13 cellular contexts compared by ENCODE assay signal in genomic region chr20:62587757-62588402, GRCh38. TPM values are rescaled to one million over a fixed set of nuclear protein-coding genes. Genes with fewer than 3 reads are reported as not detected.
A peak's percentile ranks its signal among the peaks of the same experiment; 100 is the strongest.
DNase-seq lines count a peak whose midpoint lies in the region; TF ChIP-seq lines count a peak whose summit lies in the region.
"Had no signal": no experiment of that assay in that cellular context is flagged by ENCODE, and none has a peak within 500 bp of the region (broad histone marks: within the 10 kb centered on the region; RNA-seq: fewer than 3 reads in every experiment).

No MANE protein-coding gene starts in this region.

- H3K27ac ChIP-seq in neural progenitor cell (no peak overlapping the region), spleen (peak overlapping the region in 1 of 8 donors; percentile 18)
- H3K27ac ChIP-seq: left lung, prostate gland, tibial nerve had no signal

- TF ChIP-seq EP300 in Ishikawa (IDR thresholded peaks at IDR 0.05; ENCODE audit: borderline replicate concordance) = no peak

- H3K27me3 ChIP-seq in adipocyte (replicated peaks; ENCODE audit: control insufficient read depth, insufficient read depth, low read length) = peaks cover 29% of the 10 kb centered on the region
- H3K27me3 ChIP-seq in neural progenitor cell = no peaks in the 10 kb centered on the region
- peaks cover 0 to 73% (median 13%) of the 10 kb centered on the region in 7 donors for H3K27me3 ChIP-seq in spleen (replicated peaks in 1 of 7)
- H3K27me3 ChIP-seq: BE2C had no signal

- no peak for TF ChIP-seq POLR2A in spleen (IDR thresholded peaks at IDR 0.05)

- H3K4me3 Mint-ChIP-seq in neural progenitor cell = no peak overlapping the region

- no peaks in the 10 kb centered on the region for H3K9me3 Mint-ChIP-seq in neural progenitor cell

- no peak for TF ChIP-seq RAD21 in Ishikawa (IDR thresholded peaks at IDR 0.05; ENCODE audit: low read depth)

- H3K9me3 ChIP-seq in adipocyte (ENCODE audit: control insufficient read depth, low read length) (no peaks in the 10 kb centered on the region), neural progenitor cell (ENCODE audit: low read depth) (no peaks in the 10 kb centered on the region), spleen (no peaks in the 10 kb centered on the region)
- H3K9me3 ChIP-seq: BE2C, left lung, prostate gland, tibial nerve had no signal

- no peaks in the 10 kb centered on the region for H3K36me3 ChIP-seq in adipocyte (ENCODE audit: control insufficient read depth, insufficient read depth, low read length, severe bottlenecking)
- H3K36me3 ChIP-seq in neural progenitor cell = no peaks in the 10 kb centered on the region
- H3K36me3 ChIP-seq in spleen = no peaks in the 10 kb centered on the region
- H3K36me3 ChIP-seq: BE2C, left lung, prostate gland, tibial nerve had no signal

- peaks cover 18% of the 10 kb centered on the region for H3K27me3 Mint-ChIP-seq in neural progenitor cell (ENCODE audit: insufficient read depth, low read depth)

- H3K4me1 ChIP-seq in adipocyte (ENCODE audit: control insufficient read depth, insufficient read depth, low read length) (peaks cover 25% of the 10 kb centered on the region), neural progenitor cell (no peaks in the 10 kb centered on the region), spleen (peaks cover 0 to 16% (median 5%) of the 10 kb centered on the region in 6 donors)
- H3K4me1 ChIP-seq: BE2C, prostate gland had no signal

- peak; percentile 5 for DNase-seq in activated naive CD4-positive, alpha-beta T cell treated with Interleukin-2 at 50 U/mL for 16 hours
- DNase-seq in activated naive CD4-positive, alpha-beta T cell treated with anti-CD3 and anti-CD28 coated beads, Interleukin-2, amount 50 U/mL, for 16 hours = no peak
- DNase-seq in adipocyte (ENCODE audit: low read depth) (peak; percentile 26), neural progenitor cell (ENCODE audit: low spot score) (peak; percentile 82), anterior cingulate cortex (lab: John Stamatoyannopoulos, UW) (no peak), spleen (no peak), NCI-H510A (lab: John Stamatoyannopoulos, UW) (no peak)
- DNase-seq: BE2C, NCI-H2107 had no signal

- intact Hi-C loops in spleen (cut with DNase I; ENCODE audit: low total_unique reads) = no loop called here

- H3K9ac ChIP-seq in adipocyte (ENCODE audit: low read length) = no peak overlapping the region
- no peak overlapping the region for H3K9ac ChIP-seq in neural progenitor cell

- no peaks in the 10 kb centered on the region for H3F3A ChIP-seq in neural progenitor cell (ENCODE audit: low read depth)

- H3K4me1 Mint-ChIP-seq in neural progenitor cell = peaks cover 5% of the 10 kb centered on the region

- H3K4me3 ChIP-seq in adipocyte (ENCODE audit: low read length) (no peak overlapping the region), neural progenitor cell (no peak overlapping the region), spleen (no peak overlapping the region)
- H3K4me3 ChIP-seq: left lung, prostate gland, tibial nerve had no signal

- peaks cover 9% of the 10 kb centered on the region for H4K20me1 ChIP-seq in neural progenitor cell (ENCODE audit: low read depth)

- WGBS in spleen, 5 donors = 37 to 58% (median 47%) methylated on average over 12 to 20 of the region's 20 CpGs

- H2AFZ ChIP-seq in neural progenitor cell (replicated peaks) = no peak overlapping the region

- no peak overlapping the region for H3K4me2 ChIP-seq in neural progenitor cell

- H3K27ac Mint-ChIP-seq in neural progenitor cell = no peak overlapping the region

- no peaks in the 10 kb centered on the region for H3K36me3 Mint-ChIP-seq in neural progenitor cell

- no peak for TF ChIP-seq CTCF in neural progenitor cell (IDR thresholded peaks at IDR 0.05)
- TF ChIP-seq CTCF in spleen (IDR thresholded peaks at IDR 0.05 in 8 of 11, conservative IDR thresholded peaks at IDR 0.05 in 3 of 11) = no peak

- H3K79me2 ChIP-seq in neural progenitor cell (ENCODE audit: low read depth) = no peaks in the 10 kb centered on the region

TF ChIP-seq in Ishikawa, 13 proteins besides CTCF, POLR2A, EP300 and RAD21:
- peak; percentile 66; the same call in 1 of the 2 replicates for TF ChIP-seq ZBTB7A (IDR thresholded peaks at IDR 0.05; ENCODE audit: low read depth)
- no peak for TF ChIP-seq NFIC (IDR thresholded peaks at IDR 0.05)
- peak; percentile 94 for TF ChIP-seq REST (IDR thresholded peaks at IDR 0.05; ENCODE audit: low read depth)

RNA-seq across cellular contexts. Expression of gene SLCO4A1, which starts 54.4 kb away (rescaled TPM):
- total RNA-seq in neural progenitor cell (ENCODE audit: low replicate concordance) = 0.88 and 3.1 TPM in 2 replicates
- total RNA-seq in spleen = 10 to 100 TPM in 2 of 7 donors, 1 to 10 TPM in 5; 2.9 to 16.3 (median 7.1) TPM
- polyA plus RNA-seq in spleen = 1 to 10 TPM; 4.7 to 7.7 (median 5.9) TPM

Comparison
In these comparisons a context has a peak if more than half of its experiments do, and no peak if none do; other contexts are left out.
1. DNase-seq: peak in activated naive CD4-positive, alpha-beta T cell treated with Interleukin-2 at 50 U/mL for 16 hours (single experiment), adipocyte (single experiment) and neural progenitor cell (single experiment); none in activated naive CD4-positive, alpha-beta T cell treated with anti-CD3 and anti-CD28 coated beads, Interleukin-2, amount 50 U/mL, for 16 hours (single experiment), anterior cingulate cortex (0 of 58), spleen (single experiment) and NCI-H510A (single experiment).